Comparison of ENCODE assay signal across 13 cellular contexts in genomic region chr13:41496420-41497234, GRCh38. TPM values are rescaled to one million over a fixed set of nuclear protein-coding genes. Genes with fewer than 3 reads are reported as not detected.
DNase-seq lines count a peak whose midpoint lies in the region; ATAC-seq, FAIRE-seq and TF ChIP-seq lines count a peak whose summit lies in the region.
"Had no signal": no experiment of that assay in that cellular context is flagged by ENCODE, and none has a peak within 500 bp of the region (broad histone marks: within the 10 kb centered on the region; RNA-seq: fewer than 3 reads in every experiment).

No MANE protein-coding gene starts in this region.

- no peaks in the 10 kb centered on the region for H3K36me3 ChIP-seq in CD8-positive, alpha-beta memory T cell (ENCODE audit: insufficient read depth, low read length)

- H3K27ac ChIP-seq in CD8-positive, alpha-beta memory T cell (ENCODE audit: low read depth, low read length), result no peak overlapping the region
- H3K27ac ChIP-seq: VCaP had no signal

- no peak for TF ChIP-seq CTCF in neural crest cell (conservative IDR thresholded peaks at IDR 0.05)

- peaks cover 75% of the 10 kb centered on the region for H3K4me1 ChIP-seq in CD8-positive, alpha-beta memory T cell (ENCODE audit: insufficient read depth, low read length)

- no peaks in the 10 kb centered on the region for H3K27me3 Mint-ChIP-seq in CD8-positive, alpha-beta memory T cell
- no peaks in the 10 kb centered on the region for H3K27me3 Mint-ChIP-seq in neural crest cell (ENCODE audit: low read depth)

- peak overlapping the region in 1 of 7 donors; percentile 7 for H3K4me3 Mint-ChIP-seq in CD8-positive, alpha-beta memory T cell
- no peak overlapping the region for H3K4me3 Mint-ChIP-seq in neural crest cell
- H3K4me3 Mint-ChIP-seq: GM23338 had no signal

- no peak for DNase-seq in CD8-positive, alpha-beta memory T cell
- DNase-seq in H4 (ENCODE audit: low spot score), result peak; percentile 41
- peak; percentile 56 for DNase-seq in astrocyte of the hippocampus (ENCODE audit: low read depth, low spot score)
- no peak for DNase-seq in neural crest cell (ENCODE audit: low read depth, low spot score)
- no peak for DNase-seq in frontal cortex (ENCODE audit: low spot score in 2 of 2)
- DNase-seq in NCI-H1930 (lab: John Stamatoyannopoulos, UW), result no peak
- DNase-seq: activated gamma-delta T cell treated with Interleukin-2 at 50 U/mL for 16 hours, midbrain had no signal

- no peak for ATAC-seq in HG02852 (IDR thresholded peaks at IDR 0.05; ENCODE audit: unreplicated experiment)
- ATAC-seq: GM23338, K562, Panc1 had no signal

- no peak for FAIRE-seq in frontal cortex (lab: Jason Lieb, UNC)
- FAIRE-seq: K562 had no signal

- no peaks in the 10 kb centered on the region for H3K27me3 ChIP-seq in CD8-positive, alpha-beta memory T cell (ENCODE audit: insufficient read depth, low read length, poor library complexity, severe bottlenecking)

- H3K9me3 ChIP-seq in CD8-positive, alpha-beta memory T cell (ENCODE audit: low read length), result no peaks in the 10 kb centered on the region

- POLR2A ChIA-PET in CD8-positive, alpha-beta memory T cell (lab: Charles Lee), result no interaction called here

- H3K36me3 Mint-ChIP-seq in CD8-positive, alpha-beta memory T cell, result no peaks in the 10 kb centered on the region
- no peaks in the 10 kb centered on the region for H3K36me3 Mint-ChIP-seq in neural crest cell (ENCODE audit: low read depth)

- peak overlapping the region in 5 of 8 donors; percentile 17 to 88 (median 66) for H3K27ac Mint-ChIP-seq in CD8-positive, alpha-beta memory T cell
- peak overlapping the region; percentile 32 for H3K27ac Mint-ChIP-seq in neural crest cell (ENCODE audit: unreplicated experiment)
- H3K27ac Mint-ChIP-seq: GM23338 had no signal

- peaks cover 50 to 72% (median 69%) of the 10 kb centered on the region in 3 donors for H3K4me1 Mint-ChIP-seq in CD8-positive, alpha-beta memory T cell
- H3K4me1 Mint-ChIP-seq in neural crest cell, result peaks cover 12% of the 10 kb centered on the region
- H3K4me1 Mint-ChIP-seq: GM23338 had no signal

- H3K9me3 Mint-ChIP-seq in CD8-positive, alpha-beta memory T cell, result no peaks in the 10 kb centered on the region
- H3K9me3 Mint-ChIP-seq in neural crest cell, result no peaks in the 10 kb centered on the region
- H3K9me3 Mint-ChIP-seq: GM23338 had no signal

- CTCF ChIA-PET in CD8-positive, alpha-beta memory T cell (lab: Charles Lee), result interaction anchor here (1.0 to 1.5 kb wide), 2 partner anchors 36 to 38 kb away, joined by 3 to 5 read pairs; no protein-coding TSS in a partner anchor

- H3K4me3 ChIP-seq in CD8-positive, alpha-beta memory T cell (ENCODE audit: low read length), result no peak overlapping the region
- H3K4me3 ChIP-seq: GM23338, K562 had no signal

RNA-seq across cellular contexts. Expression of gene RGCC, which starts 39.3 kb away (rescaled TPM):
- 100 to 1,000 TPM; 107 to 110 TPM for total RNA-seq in CD8-positive, alpha-beta memory T cell
- polyA plus RNA-seq in CD8-positive, alpha-beta memory T cell, result 83.0 TPM
- 13.7 and 14.8 TPM in 2 replicates for total RNA-seq in H4 (2014; rRNA removed; shearing (Covaris generic))
- total RNA-seq in neural crest cell, result 1.7 and 2.0 TPM in 2 replicates
- 17.1 TPM for total RNA-seq in frontal cortex

Comparison
In these comparisons a context has a peak if more than half of its experiments do, and no peak if none do; other contexts are left out.
1. DNase-seq: peak in H4 (single experiment) and astrocyte of the hippocampus (single experiment); none in CD8-positive, alpha-beta memory T cell (0 of 5), neural crest cell (single experiment), frontal cortex (0 of 2) and NCI-H1930 (0 of 2).